10 cellular contexts compared by ENCODE assay signal in genomic region chr20:62815066-62815991, GRCh38. TPM values are rescaled to one million over a fixed set of nuclear protein-coding genes. Genes with fewer than 3 reads are reported as not detected.
DNase-seq lines count a peak whose midpoint lies in the region; ATAC-seq, FAIRE-seq and TF ChIP-seq lines count a peak whose summit lies in the region.
"Had no signal": no experiment of that assay in that cellular context is flagged by ENCODE, and none has a peak within 500 bp of the region (broad histone marks: within the 10 kb centered on the region; RNA-seq: fewer than 3 reads in every experiment).

No MANE protein-coding gene starts in this region.

- TF ChIP-seq POLR2A in GM12878 (IDR thresholded peaks at IDR 0.05; ENCODE audit: low read depth, low read length) (peak; percentile 49), right lobe of liver (IDR thresholded peaks at IDR 0.05) (no peak)

- peaks cover 64% of the 10 kb centered on the region for H3K27me3 ChIP-seq in BLaER1
- H3K27me3 ChIP-seq in GM12878 (replicated peaks in 1 of 2; ENCODE audit: control insufficient read depth in 2 of 2, insufficient read depth in 2 of 2, low read length in 1 of 2), result peaks cover 6 to 8% of the 10 kb centered on the region in 2 experiments; a peak in 3 of 4 replicates
- H3K27me3 ChIP-seq in right lobe of liver, result no peaks in the 10 kb centered on the region

- SMC1A ChIA-PET in GM12878 (lab: Charles Lee; ENCODE audit: uncharacterized antibody, unreplicated experiment), result no interaction called here

- peaks cover 37% of the 10 kb centered on the region for H3K36me3 ChIP-seq in BLaER1
- peaks cover 0 to 19% of the 10 kb centered on the region in 2 experiments; a peak in 3 of 4 replicates for H3K36me3 ChIP-seq in GM12878 (ENCODE audit: control insufficient read depth in 2 of 2, insufficient read depth in 2 of 2, low read length in 1 of 2)
- H3K36me3 ChIP-seq in right lobe of liver, result peaks cover 5 to 26% (median 17%) of the 10 kb centered on the region in 4 donors

- H3K9ac ChIP-seq in BLaER1, result no peak overlapping the region
- H3K9ac ChIP-seq in GM12878 (ENCODE audit: control insufficient read depth, insufficient read depth, low read length), result no peak overlapping the region

- TF ChIP-seq CTCF in GM12878 (IDR thresholded peaks at IDR 0.05 in 2 of 3, conservative IDR thresholded peaks at IDR 0.05 in 1 of 3; ENCODE audit: control insufficient read depth in 2 of 3, extremely low read depth in 1 of 3, insufficient read depth in 1 of 3, low read depth in 3 of 3, low read length in 3 of 3) (no peak), right lobe of liver (IDR thresholded peaks at IDR 0.05) (no peak)

- POLR2A ChIA-PET in GM12878 (lab: Charles Lee), result interaction anchor here (1.5 kb wide), 1 partner anchor 19 kb away, joined by 4 read pairs; the partner anchor contains the start of gene MRGBP

- H3K9me3 ChIP-seq in BLaER1 (no peaks in the 10 kb centered on the region), GM12878 (replicated peaks; ENCODE audit: control insufficient read depth, insufficient read depth, low read length) (no peaks in the 10 kb centered on the region), right lobe of liver (no peaks in the 10 kb centered on the region)

- H3K4me2 ChIP-seq in BLaER1 (peak overlapping the region; percentile 97), GM12878 (ENCODE audit: control insufficient read depth, insufficient read depth) (no peak overlapping the region)

- RAD21 ChIA-PET in GM12878 (lab: Charles Lee; ENCODE audit: unreplicated experiment), result no interaction called here

- CTCF ChIA-PET in GM12878 (lab: Yijun Ruan, JAX), result interaction anchor here (0.7 kb wide), 1 partner anchor 314 kb away, joined by 3 read pairs; no protein-coding TSS in a partner anchor

- FAIRE-seq in GM12878 (lab: Jason Lieb, UNC), result no peak

- TF ChIP-seq RAD21 in GM12878 (IDR thresholded peaks at IDR 0.05; ENCODE audit: insufficient read depth, low read depth, low read length), result no peak

- intact Hi-C loops in GM12878 (cut with micrococcal nuclease; ENCODE audit: unreplicated experiment), result no loop called here
- intact Hi-C loops in right lobe of liver (cut with DNase I), result no loop called here

- in situ Hi-C loops in GM12878 (cut with MboI), result no loop called here

- H2AFZ ChIP-seq in GM12878 (ENCODE audit: control insufficient read depth, low read depth, low read length), result no peak overlapping the region

- peak; percentile 12; the same call in 2 of the 3 replicates for ATAC-seq in GM12878
- peak in 3 of 4 donors; percentile 4 to 14 (median 9) for ATAC-seq in right lobe of liver
- no peak for ATAC-seq in HG03025 (IDR thresholded peaks at IDR 0.05; ENCODE audit: low FRiP score, unreplicated experiment)
- no peak for ATAC-seq in GM21447 (IDR thresholded peaks at IDR 0.05; ENCODE audit: unreplicated experiment)

- H3K4me3 ChIP-seq in BLaER1 (peak overlapping the region; percentile 64; the same call in 1 of the 2 replicates), GM12878 (no peak overlapping the region), right lobe of liver (no peak overlapping the region)

- no peaks in the 10 kb centered on the region for H3K79me2 ChIP-seq in GM12878 (ENCODE audit: control insufficient read depth, insufficient read depth, low read length)

- peaks cover 95% of the 10 kb centered on the region for H4K20me1 ChIP-seq in BLaER1
- H4K20me1 ChIP-seq in GM12878 (ENCODE audit: control insufficient read depth, insufficient read depth), result no peaks in the 10 kb centered on the region

- no TSS peak for BruUV-seq in GM12878 (replicated peaks; lab: Mats Ljungman, UMichigan)

- DNase-seq in HPDE6-E6E7 (ENCODE audit: extremely low spot score) (peak; percentile 87), GM12878 (ENCODE audit: low read depth, low spot score) (no peak), right lobe of liver (no peak), activated T-cell treated with anti-CD3 and anti-CD28 coated beads for 4 hours (no peak), retina (no peak)
- DNase-seq: natural killer cell; NK-92 treated with Interleukin-12 subunit alpha and Interleukin-12 subunit beta, amount 100 ng/mL, for 24 hours had no signal

- TF ChIP-seq EP300 in GM12878 (IDR thresholded peaks at IDR 0.05; ENCODE audit: borderline replicate concordance in 1 of 2, control insufficient read depth in 1 of 2, low read depth in 2 of 2, low read length in 2 of 2), result no peak

- H3K27ac ChIP-seq in BLaER1 (no peak overlapping the region), GM12878 (ENCODE audit: control insufficient read depth, insufficient read depth) (no peak overlapping the region), right lobe of liver (no peak overlapping the region)

- H3K4me1 ChIP-seq in BLaER1, result peaks cover 87% of the 10 kb centered on the region
- H3K4me1 ChIP-seq in GM12878 (ENCODE audit: control insufficient read depth, insufficient read depth, low read length), result no peaks in the 10 kb centered on the region
- peaks cover 0 to 6% (median under 1%) of the 10 kb centered on the region in 4 donors for H3K4me1 ChIP-seq in right lobe of liver

- 48% methylated on average over 24 of the region's 24 CpGs for WGBS in GM12878 (ENCODE audit: insufficient coverage, insufficient replicate concordance, low lambda C conversion rate, missing lambda C conversion rate)
- 29% methylated on average over 10 of the region's 24 CpGs for WGBS in right lobe of liver (ENCODE audit: insufficient coverage, low coverage, low lambda C conversion rate, missing lambda C conversion rate)

RNA-seq across cellular contexts. Expression of gene COL9A3, which starts 1.5 kb away (rescaled TPM):
- total RNA-seq in GM12878 (2013; cell fraction: nucleolus; rRNA removed), result 4.6 and 4.9 TPM in 2 replicates
- 1.1 and 2.0 TPM in 2 replicates for total RNA-seq in GM12878 (2014; rRNA removed)
- 0.51 and 0.63 TPM in 2 replicates for total RNA-seq in GM12878 (2014; rRNA removed; fragmentation: Illumina TruSeq; extraction: Trizol)
- 0.96 and 1.0 TPM in 2 replicates for total RNA-seq in GM12878 (2021)
- not detected for polyA plus RNA-seq in GM12878 (2011; ENCODE audit: low read depth)
- polyA plus RNA-seq in GM12878 (2011; rRNA removed), result 1.7 and 2.1 TPM in 2 replicates
- polyA plus RNA-seq in GM12878 (2011; cell fraction: cytosol; rRNA removed), result 1.7 and 2.2 TPM in 2 replicates
- polyA plus RNA-seq in GM12878 (2011; cell fraction: nucleus; rRNA removed), result 7.7 and 11.8 TPM in 2 replicates
- 1.5 and 2.4 TPM in 2 replicates for polyA plus RNA-seq in GM12878 (2012)
- 0.21 TPM in 1 of 2 replicates, not detected in the other for polyA plus RNA-seq in GM12878 (2014; fragmentation: Illumina TruSeq; extraction: Trizol)
- under 1 TPM in 1 of 2 experiments, not detected in 1; 0.09 TPM for polyA plus RNA-seq in GM12878 (2014; fragmentation: Nextera tagmentation; extraction: Ambion mirVana)
- polyA plus RNA-seq in GM12878 (2014; rRNA removed), result 1.2 and 1.4 TPM in 2 replicates
- polyA plus RNA-seq in GM12878 (2016; fragmentation: Nextera tagmentation; extraction: Ambion mirVana), result under 1 TPM; 0.13 to 0.29 TPM
- 0.82 TPM in 1 of 2 replicates, not detected in the other for polyA minus RNA-seq in GM12878 (2011; rRNA and poly(A)+ RNA removed)
- polyA minus RNA-seq in GM12878 (2011; cell fraction: cytosol; rRNA and poly(A)+ RNA removed), result 0.53 and 0.62 TPM in 2 replicates
- polyA minus RNA-seq in GM12878 (2011; cell fraction: nucleus; rRNA and poly(A)+ RNA removed), result 1.3 TPM in 1 of 2 replicates, not detected in the other
- total RNA-seq in right lobe of liver, result 1 to 10 TPM; 1.5 to 7.6 (median 3.5) TPM

RNA-seq across cellular contexts. Expression of gene OGFR, which starts 10.7 kb away (rescaled TPM):
- 31.0 and 35.8 TPM in 2 replicates for total RNA-seq in GM12878 (2013; cell fraction: nucleolus; rRNA removed)
- total RNA-seq in GM12878 (2014; rRNA removed), result 50.5 and 62.1 TPM in 2 replicates
- total RNA-seq in GM12878 (2014; rRNA removed; fragmentation: Illumina TruSeq; extraction: Trizol), result 13.9 and 18.1 TPM in 2 replicates
- 52.6 and 59.8 TPM in 2 replicates for total RNA-seq in GM12878 (2021)
- 16.4 TPM for polyA plus RNA-seq in GM12878 (2011; ENCODE audit: low read depth)
- 29.0 and 38.7 TPM in 2 replicates for polyA plus RNA-seq in GM12878 (2011; rRNA removed)
- polyA plus RNA-seq in GM12878 (2011; cell fraction: cytosol; rRNA removed), result 39.9 and 64.5 TPM in 2 replicates
- polyA plus RNA-seq in GM12878 (2011; cell fraction: nucleus; rRNA removed), result 69.3 and 120 TPM in 2 replicates
- polyA plus RNA-seq in GM12878 (2012), result 26.9 and 34.5 TPM in 2 replicates
- polyA plus RNA-seq in GM12878 (2014; fragmentation: Illumina TruSeq; extraction: Trizol), result 11.0 and 19.0 TPM in 2 replicates
- polyA plus RNA-seq in GM12878 (2014; fragmentation: Nextera tagmentation; extraction: Ambion mirVana), result 1 to 10 TPM in 1 of 2 experiments, under 1 TPM in 1; 0.72 to 1.4 TPM
- 48.1 and 59.3 TPM in 2 replicates for polyA plus RNA-seq in GM12878 (2014; rRNA removed)
- polyA plus RNA-seq in GM12878 (2016; fragmentation: Nextera tagmentation; extraction: Ambion mirVana), result 10 to 100 TPM; 16.1 to 35.7 TPM
- polyA minus RNA-seq in GM12878 (2011; rRNA and poly(A)+ RNA removed), result 29.5 and 29.8 TPM in 2 replicates
- 17.4 and 20.6 TPM in 2 replicates for polyA minus RNA-seq in GM12878 (2011; cell fraction: cytosol; rRNA and poly(A)+ RNA removed)
- 11.0 and 16.4 TPM in 2 replicates for polyA minus RNA-seq in GM12878 (2011; cell fraction: nucleus; rRNA and poly(A)+ RNA removed)
- 10 to 100 TPM; 40.7 to 48.1 (median 47.0) TPM for total RNA-seq in right lobe of liver

RNA-seq across cellular contexts. Expression of gene MRGBP, which starts 19.1 kb away (rescaled TPM):
- 6.9 and 10.2 TPM in 2 replicates for total RNA-seq in GM12878 (2013; cell fraction: nucleolus; rRNA removed)
- 16.0 and 16.3 TPM in 2 replicates for total RNA-seq in GM12878 (2014; rRNA removed)
- total RNA-seq in GM12878 (2014; rRNA removed; fragmentation: Illumina TruSeq; extraction: Trizol), result 10.4 and 12.2 TPM in 2 replicates
- total RNA-seq in GM12878 (2021), result 15.1 and 15.2 TPM in 2 replicates
- 4.6 TPM for polyA plus RNA-seq in GM12878 (2011; ENCODE audit: low read depth)
- polyA plus RNA-seq in GM12878 (2011; rRNA removed), result 10.7 and 12.1 TPM in 2 replicates
- polyA plus RNA-seq in GM12878 (2011; cell fraction: cytosol; rRNA removed), result 12.0 and 14.4 TPM in 2 replicates
- polyA plus RNA-seq in GM12878 (2011; cell fraction: nucleus; rRNA removed), result 14.7 and 15.7 TPM in 2 replicates
- 12.0 and 12.8 TPM in 2 replicates for polyA plus RNA-seq in GM12878 (2012)
- polyA plus RNA-seq in GM12878 (2014; fragmentation: Illumina TruSeq; extraction: Trizol), result 4.8 and 8.3 TPM in 2 replicates
- 1 to 10 TPM; 1.8 to 3.7 TPM for polyA plus RNA-seq in GM12878 (2014; fragmentation: Nextera tagmentation; extraction: Ambion mirVana)
- 14.8 and 14.9 TPM in 2 replicates for polyA plus RNA-seq in GM12878 (2014; rRNA removed)
- polyA plus RNA-seq in GM12878 (2016; fragmentation: Nextera tagmentation; extraction: Ambion mirVana), result 10 to 100 TPM; 17.0 to 17.6 TPM
- polyA minus RNA-seq in GM12878 (2011; rRNA and poly(A)+ RNA removed), result 7.1 and 10.9 TPM in 2 replicates
- polyA minus RNA-seq in GM12878 (2011; cell fraction: cytosol; rRNA and poly(A)+ RNA removed), result 4.4 TPM in 2 replicates
- polyA minus RNA-seq in GM12878 (2011; cell fraction: nucleus; rRNA and poly(A)+ RNA removed), result 6.0 and 6.6 TPM in 2 replicates
- 1 to 10 TPM; 3.3 to 8.0 (median 5.3) TPM for total RNA-seq in right lobe of liver

RNA-seq across cellular contexts. Expression of gene TCFL5, which starts 46.3 kb away (rescaled TPM):
- total RNA-seq in GM12878 (2013; cell fraction: nucleolus; rRNA removed), result 2.7 and 2.8 TPM in 2 replicates
- total RNA-seq in GM12878 (2014; rRNA removed), result 7.8 and 8.1 TPM in 2 replicates
- 5.9 and 6.6 TPM in 2 replicates for total RNA-seq in GM12878 (2014; rRNA removed; fragmentation: Illumina TruSeq; extraction: Trizol)
- 7.3 and 8.1 TPM in 2 replicates for total RNA-seq in GM12878 (2021)
- 2.6 TPM for polyA plus RNA-seq in GM12878 (2011; ENCODE audit: low read depth)
- 2.5 and 3.3 TPM in 2 replicates for polyA plus RNA-seq in GM12878 (2011; rRNA removed)
- polyA plus RNA-seq in GM12878 (2011; cell fraction: cytosol; rRNA removed), result 1.5 and 1.7 TPM in 2 replicates
- polyA plus RNA-seq in GM12878 (2011; cell fraction: nucleus; rRNA removed), result 1.6 and 2.0 TPM in 2 replicates
- 3.2 and 4.8 TPM in 2 replicates for polyA plus RNA-seq in GM12878 (2012)
- 5.0 and 6.3 TPM in 2 replicates for polyA plus RNA-seq in GM12878 (2014; fragmentation: Illumina TruSeq; extraction: Trizol)
- 1 to 10 TPM; 1.4 to 1.6 TPM for polyA plus RNA-seq in GM12878 (2014; fragmentation: Nextera tagmentation; extraction: Ambion mirVana)
- 5.1 and 5.7 TPM in 2 replicates for polyA plus RNA-seq in GM12878 (2014; rRNA removed)
- under 1 TPM; 0.48 to 0.58 TPM for polyA plus RNA-seq in GM12878 (2016; fragmentation: Nextera tagmentation; extraction: Ambion mirVana)
- 1.0 and 1.5 TPM in 2 replicates for polyA minus RNA-seq in GM12878 (2011; rRNA and poly(A)+ RNA removed)
- 1.5 and 1.7 TPM in 2 replicates for polyA minus RNA-seq in GM12878 (2011; cell fraction: cytosol; rRNA and poly(A)+ RNA removed)
- polyA minus RNA-seq in GM12878 (2011; cell fraction: nucleus; rRNA and poly(A)+ RNA removed), result 0.57 and 0.60 TPM in 2 replicates
- total RNA-seq in right lobe of liver, result 1 to 10 TPM; 2.9 to 5.1 (median 3.9) TPM

Comparison
In these comparisons a context has a peak if more than half of its experiments do, and no peak if none do; other contexts are left out.
1. ATAC-seq: peak in GM12878 (single experiment) and right lobe of liver (3 of 4); none in HG03025 (single experiment) and GM21447 (single experiment).